Comparison of ENCODE assay signal across 18 cellular contexts in genomic region chr17:27759528-27759927, GRCh38.
"Had no signal": no experiment of that assay in that cellular context is flagged by ENCODE, and none has a peak within 500 bp of the region (broad histone marks: within the 10 kb centered on the region; RNA-seq: fewer than 3 reads in every experiment).

No MANE protein-coding gene starts in this region.

- H3K9me3 Mint-ChIP-seq: activated B cell treated with CpG ODN at 0.5 μM for 24 hours; activated CD4-positive, alpha-beta memory T cell treated with anti-CD3 and anti-CD28 coated beads for 36 hours; activated CD4-positive, alpha-beta T cell treated with anti-CD3 and anti-CD28 coated beads, Interleukin-2, amount 10 ng/mL, durations not matched to agents 24 days and 14 days; activated CD8-positive, alpha-beta T cell treated with anti-CD3 and anti-CD28 coated beads for 36 hours; activated naive CD4-positive, alpha-beta T cell treated with anti-CD3 and anti-CD28 coated beads, Interleukin-2, amount 50 U/mL, for 72 hours; activated naive CD8-positive, alpha-beta T cell treated with anti-CD3 and anti-CD28 coated beads for 36 hours; activated T-cell treated with anti-CD3 and anti-CD28 coated beads, Interleukin-2, amount 50 U/mL, for 4 hours; activated T-cell treated with anti-CD3 and anti-CD28 coated beads, Interleukin-2, amount 50 U/mL, for 72 hours; activated T-helper 1 cell treated with anti-CD3 and anti-CD28 coated beads, Interleukin-12 subunit alpha, Interleukin-12 subunit beta, Interleukin-2, Interleukin-4 antibody, amounts not matched to agents 30 ng/mL and 10 ng/mL and 1 ng/mL, durations not matched to agents 14 hours and 24 hours and 36 hours; activated T-helper 17 cell treated with anti-CD3 and anti-CD28 coated beads, Interleukin-2, amount 50 U/mL, for 72 hours; T-helper 1 cell treated with Interleukin-12 subunit alpha and Interleukin-12 subunit beta and Interleukin-4 antibody, amounts not matched to agents 30 μg/mL and 1 μg/mL, for 36 hours; T-helper 2 cell treated with Interferon-gamma antibody and Interleukin-4, amounts not matched to agents 5 μg/mL and 100 μg/mL, for 36 hours had no signal

- DNase-seq: amniotic stem cell had no signal

- H3K27ac Mint-ChIP-seq: activated B cell treated with CpG ODN at 0.5 μM for 24 hours; activated CD4-positive, alpha-beta memory T cell treated with anti-CD3 and anti-CD28 coated beads for 36 hours; activated CD4-positive, alpha-beta T cell treated with anti-CD3 and anti-CD28 coated beads, Interleukin-2, amount 10 ng/mL, durations not matched to agents 24 days and 14 days; activated CD8-positive, alpha-beta T cell treated with anti-CD3 and anti-CD28 coated beads for 36 hours; activated naive CD4-positive, alpha-beta T cell treated with anti-CD3 and anti-CD28 coated beads, Interleukin-2, amount 50 U/mL, for 72 hours; activated naive CD8-positive, alpha-beta T cell treated with anti-CD3 and anti-CD28 coated beads for 36 hours; activated T-cell treated with anti-CD3 and anti-CD28 coated beads, Interleukin-2, amount 50 U/mL, for 72 hours; activated T-helper 1 cell treated with anti-CD3 and anti-CD28 coated beads, Interleukin-12 subunit alpha, Interleukin-12 subunit beta, Interleukin-2, Interleukin-4 antibody, amounts not matched to agents 30 ng/mL and 10 ng/mL and 1 ng/mL, durations not matched to agents 14 hours and 24 hours and 36 hours; activated T-helper 17 cell treated with anti-CD3 and anti-CD28 coated beads, Interleukin-2, amount 50 U/mL, for 72 hours; T-helper 1 cell treated with Interleukin-12 subunit alpha and Interleukin-12 subunit beta and Interleukin-4 antibody, amounts not matched to agents 30 μg/mL and 1 μg/mL, for 36 hours; T-helper 2 cell treated with Interferon-gamma antibody and Interleukin-4, amounts not matched to agents 5 μg/mL and 100 μg/mL, for 36 hours had no signal

- H3K4me3 Mint-ChIP-seq: activated B cell treated with CpG ODN at 0.5 μM for 24 hours; activated CD4-positive, alpha-beta memory T cell treated with anti-CD3 and anti-CD28 coated beads for 36 hours; activated CD4-positive, alpha-beta T cell treated with anti-CD3 and anti-CD28 coated beads, Interleukin-2, amount 10 ng/mL, durations not matched to agents 24 days and 14 days; activated CD8-positive, alpha-beta T cell treated with anti-CD3 and anti-CD28 coated beads for 36 hours; activated naive CD8-positive, alpha-beta T cell treated with anti-CD3 and anti-CD28 coated beads for 36 hours; activated T-cell treated with anti-CD3 and anti-CD28 coated beads, Interleukin-2, amount 50 U/mL, for 4 hours; activated T-cell treated with anti-CD3 and anti-CD28 coated beads, Interleukin-2, amount 50 U/mL, for 72 hours; activated T-helper 1 cell treated with anti-CD3 and anti-CD28 coated beads, Interleukin-12 subunit alpha, Interleukin-12 subunit beta, Interleukin-2, Interleukin-4 antibody, amounts not matched to agents 30 ng/mL and 10 ng/mL and 1 ng/mL, durations not matched to agents 14 hours and 24 hours and 36 hours; activated T-helper 17 cell treated with anti-CD3 and anti-CD28 coated beads, Interleukin-2, amount 50 U/mL, for 72 hours; T-helper 1 cell treated with Interleukin-12 subunit alpha and Interleukin-12 subunit beta and Interleukin-4 antibody, amounts not matched to agents 30 μg/mL and 1 μg/mL, for 36 hours; T-helper 2 cell treated with Interferon-gamma antibody and Interleukin-4, amounts not matched to agents 5 μg/mL and 100 μg/mL, for 36 hours had no signal

- H3K4me1 ChIP-seq: adrenal gland, body of pancreas, breast epithelium had no signal

- H3K4me3 ChIP-seq: adrenal gland, body of pancreas, breast epithelium had no signal

- H3K27me3 Mint-ChIP-seq: activated CD4-positive, alpha-beta memory T cell treated with anti-CD3 and anti-CD28 coated beads for 36 hours; activated CD4-positive, alpha-beta T cell treated with anti-CD3 and anti-CD28 coated beads, Interleukin-2, amount 10 ng/mL, durations not matched to agents 24 days and 14 days; activated CD8-positive, alpha-beta T cell treated with anti-CD3 and anti-CD28 coated beads for 36 hours; activated naive CD8-positive, alpha-beta T cell treated with anti-CD3 and anti-CD28 coated beads for 36 hours; activated T-helper 17 cell treated with anti-CD3 and anti-CD28 coated beads, Interleukin-2, amount 50 U/mL, for 72 hours had no signal

- H3K9me3 ChIP-seq: adrenal gland, body of pancreas, breast epithelium had no signal

- H3K36me3 ChIP-seq: adrenal gland, brain microvascular endothelial cell, breast epithelium had no signal

- H3K27me3 ChIP-seq: adrenal gland, body of pancreas, brain microvascular endothelial cell, breast epithelium had no signal

- H3K4me1 Mint-ChIP-seq: activated B cell treated with CpG ODN at 0.5 μM for 24 hours; activated naive CD8-positive, alpha-beta T cell treated with anti-CD3 and anti-CD28 coated beads for 36 hours; activated T-helper 17 cell treated with anti-CD3 and anti-CD28 coated beads, Interleukin-2, amount 50 U/mL, for 72 hours had no signal

- H3K27ac ChIP-seq: adrenal gland, body of pancreas, brain microvascular endothelial cell, breast epithelium, VCaP had no signal
